Comparison of ENCODE assay signal across 2 cellular contexts in genomic region chr9:112380102-112380581, GRCh38.
TF ChIP-seq lines count a peak whose summit lies in the region.

HSDL2 (plus strand) TSS chr9:112380108; CDS start chr9:112380164, 56 bp downstream.

TF ChIP-seq in SK-N-SH, 30 proteins besides CTCF, POLR2A, EP300 and RAD21:
- TF ChIP-seq RFX5 (IDR thresholded peaks at IDR 0.05; ENCODE audit: low read length) (no peak), TAF1 (IDR thresholded peaks at IDR 0.05; ENCODE audit: borderline replicate concordance, low read depth, low read length) (no peak), RCOR1 (IDR thresholded peaks at IDR 0.05; ENCODE audit: low read length) (no peak), ELF1 (IDR thresholded peaks at IDR 0.05) (no peak), RXRA (IDR thresholded peaks at IDR 0.05; ENCODE audit: borderline replicate concordance, low read depth) (0 out of 2 replicates have a peak, but pooled peaks have one; percentile 33), EZH2phosphoT487 (IDR thresholded peaks at IDR 0.05; ENCODE audit: borderline replicate concordance, low read depth) (no peak), POLR2AphosphoS5 (IDR thresholded peaks at IDR 0.05; ENCODE audit: low read depth, low read length) (no peak), MXI1 (IDR thresholded peaks at IDR 0.05; ENCODE audit: low read depth, low read length) (peak; percentile 56; the same call in 1 of the 2 replicates), FOXJ3 (CRISPR knock-in tag; IDR thresholded peaks at IDR 0.05) (no peak)
- TF ChIP-seq, protein P1, sequence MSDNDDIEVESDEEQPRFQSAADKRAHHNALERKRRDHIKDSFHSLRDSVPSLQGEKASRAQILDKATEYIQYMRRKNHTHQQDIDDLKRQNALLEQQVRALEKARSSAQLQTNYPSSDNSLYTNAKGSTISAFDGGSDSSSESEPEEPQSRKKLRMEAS (IDR thresholded peaks at IDR 0.05; ENCODE audit: low read depth), result no peak
TF ChIP-seq in SK-N-SH: peak in this region for 2.

TF ChIP-seq in H1, 55 proteins besides CTCF, POLR2A, EP300 and RAD21:
- TF ChIP-seq PHF8 (conservative IDR thresholded peaks at IDR 0.05; ENCODE audit: low read depth, low read length), result peak; percentile 22; the same call in 1 of the 2 replicates
- TF ChIP-seq, protein P2, sequence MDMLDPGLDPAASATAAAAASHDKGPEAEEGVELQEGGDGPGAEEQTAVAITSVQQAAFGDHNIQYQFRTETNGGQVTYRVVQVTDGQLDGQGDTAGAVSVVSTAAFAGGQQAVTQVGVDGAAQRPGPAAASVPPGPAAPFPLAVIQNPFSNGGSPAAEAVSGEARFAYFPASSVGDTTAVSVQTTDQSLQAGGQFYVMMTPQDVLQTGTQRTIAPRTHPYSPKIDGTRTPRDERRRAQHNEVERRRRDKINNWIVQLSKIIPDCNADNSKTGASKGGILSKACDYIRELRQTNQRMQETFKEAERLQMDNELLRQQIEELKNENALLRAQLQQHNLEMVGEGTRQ (IDR thresholded peaks at IDR 0.05; ENCODE audit: low read length), result no peak
- TF ChIP-seq CBX8 (IDR thresholded peaks at IDR 0.05; ENCODE audit: borderline replicate concordance, low read depth, low read length), result no peak
- no peak for TF ChIP-seq HDAC2 (IDR thresholded peaks at IDR 0.05; ENCODE audit: borderline replicate concordance in 1 of 2, low read depth in 2 of 2, low read length in 2 of 2)
- peak; percentile 61 for TF ChIP-seq KDM4A (IDR thresholded peaks at IDR 0.05; ENCODE audit: low read depth, low read length, severe bottlenecking)
- TF ChIP-seq TBP (IDR thresholded peaks at IDR 0.05; ENCODE audit: low read depth, low read length), result no peak
- TF ChIP-seq SIRT6 (IDR thresholded peaks at IDR 0.05; ENCODE audit: low read length), result no peak
- TF ChIP-seq NANOG (IDR thresholded peaks at IDR 0.05; ENCODE audit: insufficient read depth, low read depth, low read length, poor library complexity, severe bottlenecking), result no peak
- no peak for TF ChIP-seq GABPA (IDR thresholded peaks at IDR 0.05; ENCODE audit: borderline replicate concordance, insufficient read depth, low read length)
- TF ChIP-seq CHD7 (IDR thresholded peaks at IDR 0.05; ENCODE audit: insufficient replicate concordance, low read length), result no peak
- TF ChIP-seq ASH2L (IDR thresholded peaks at IDR 0.05; ENCODE audit: low read length), result peak; percentile 83
- TF ChIP-seq CEBPB (IDR thresholded peaks at IDR 0.05; ENCODE audit: low read depth, low read length), result peak; percentile 16; the same call in 1 of the 2 replicates
- no peak for TF ChIP-seq CTBP2 (IDR thresholded peaks at IDR 0.05; ENCODE audit: borderline replicate concordance, insufficient read depth, insufficient read length, low read length)
- no peak for TF ChIP-seq KDM1A (IDR thresholded peaks at IDR 0.05; ENCODE audit: borderline replicate concordance, low read length)
- TF ChIP-seq RBBP5 (IDR thresholded peaks at IDR 0.05; ENCODE audit: borderline replicate concordance, low read depth, low read length), result peak; percentile 60; the same call in 1 of the 2 replicates
- no peak for TF ChIP-seq POLR2AphosphoS5 (IDR thresholded peaks at IDR 0.05; ENCODE audit: low read depth, low read length)
- no peak for TF ChIP-seq BCL11A (IDR thresholded peaks at IDR 0.05; ENCODE audit: low read depth in 2 of 2, low read length in 2 of 2)
